In the genomic region with DNA sequence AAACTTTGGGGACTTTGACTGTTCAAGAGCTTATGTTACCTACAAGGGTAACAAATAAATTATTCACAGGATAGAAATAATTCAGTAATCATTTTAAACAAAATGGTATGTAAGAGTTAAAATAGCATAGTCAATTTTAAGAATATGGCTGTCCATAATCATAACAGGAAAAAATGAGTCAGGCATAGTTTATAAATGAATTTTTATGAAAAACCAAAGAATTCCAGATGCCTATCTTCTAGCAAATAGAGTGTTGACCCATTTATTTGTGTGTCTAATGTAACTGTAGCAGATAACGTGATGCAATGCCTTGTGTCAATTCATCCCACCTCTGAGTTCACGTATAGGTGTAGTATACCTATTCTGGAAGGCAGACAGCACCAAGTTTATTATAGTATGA, we compare ENCODE assay signal across 18 cellular contexts.
A peak's percentile ranks its signal among the peaks of the same experiment; 100 is the strongest.
DNase-seq lines count a peak whose midpoint lies in the region; ATAC-seq and TF ChIP-seq lines count a peak whose summit lies in the region.
"Had no signal": no experiment of that assay in that cellular context is flagged by ENCODE, and none has a peak within 500 bp of the region (broad histone marks: within the 10 kb centered on the region; RNA-seq: fewer than 3 reads in every experiment).

No MANE protein-coding gene starts in this region.

- H3K79me2 ChIP-seq in SK-N-SH (ENCODE audit: insufficient read depth): no peaks in the 10 kb centered on the region

- H3K9me1 ChIP-seq in IMR-90 (ENCODE audit: insufficient read depth, low read length): no peaks in the 10 kb centered on the region

- no peak for DNase-seq in SK-N-SH
- peak; percentile 2 for DNase-seq in IMR-90
- DNase-seq in choroid plexus epithelial cell (ENCODE audit: low read depth): peak; percentile 13
- DNase-seq in NCI-H748 treated with DMSO at 0.1 percent for 48 hours (lab: John Stamatoyannopoulos, UW): no peak
- DNase-seq in foreskin fibroblast: no peak
- no peak for DNase-seq in superior temporal gyrus (ENCODE audit: extremely low spot score)
- DNase-seq: C1 segment of cervical spinal cord; Calu3; CD4-positive, alpha-beta memory T cell; COR-L47; DMS53; DMS79 treated with DMSO at 0.1 percent for 48 hours; GOT3 had no signal

- H3K9ac ChIP-seq in SK-N-SH (no peak overlapping the region), IMR-90 (ENCODE audit: low read depth, low read length) (no peak overlapping the region)

- no peak overlapping the region for H2AK9ac ChIP-seq in IMR-90 (replicated peaks; ENCODE audit: low read depth, low read length, poor library complexity)

- H3K27ac ChIP-seq in SK-N-SH (ENCODE audit: low read depth in 2 of 2, low read length in 1 of 2) (no peak overlapping the region; a peak in 1 of 4 replicates), IMR-90 (ENCODE audit: insufficient read depth, low read length) (no peak overlapping the region)
- H3K27ac ChIP-seq: 22Rv1, A549 had no signal

- H3K36me3 ChIP-seq in SK-N-SH (replicated peaks in 1 of 2; ENCODE audit: control insufficient read depth in 1 of 2, insufficient read depth in 2 of 2, low read length in 1 of 2) (no peaks in the 10 kb centered on the region), IMR-90 (ENCODE audit: control insufficient read depth, insufficient read depth, low read length) (no peaks in the 10 kb centered on the region)
- H3K36me3 ChIP-seq: HAP-1 had no signal

- intact Hi-C loops in IMR-90 (cut with micrococcal nuclease): no loop called here

- no peak overlapping the region for H3K14ac ChIP-seq in IMR-90 (replicated peaks; ENCODE audit: low read depth, low read length)

- H3K4me1 ChIP-seq in SK-N-SH (ENCODE audit: control insufficient read depth in 1 of 2, insufficient read depth in 2 of 2, low read depth in 1 of 2, low read length in 1 of 2) (no peaks in the 10 kb centered on the region), IMR-90 (ENCODE audit: control insufficient read depth, insufficient read depth, low read length) (no peaks in the 10 kb centered on the region)
- H3K4me1 ChIP-seq: A549, HAP-1 had no signal

- no peak overlapping the region for H4K5ac ChIP-seq in IMR-90 (ENCODE audit: low read depth, low read length)

- TF ChIP-seq CTCF in SK-N-SH (IDR thresholded peaks at IDR 0.05): no peak
- no peak for TF ChIP-seq CTCF in IMR-90 (conservative IDR thresholded peaks at IDR 0.05; ENCODE audit: low read depth, low read length)
- no peak for TF ChIP-seq CTCF in choroid plexus epithelial cell (conservative IDR thresholded peaks at IDR 0.05; ENCODE audit: low read depth, low read length)
- no peak for TF ChIP-seq CTCF in foreskin fibroblast (IDR thresholded peaks at IDR 0.05; ENCODE audit: low read depth, low read length)

- TF ChIP-seq POLR2A in IMR-90 (IDR thresholded peaks at IDR 0.05; ENCODE audit: low read depth, low read length): no peak

- H3K4me3 ChIP-seq in SK-N-SH (ENCODE audit: low read depth in 2 of 2, low read length in 1 of 2): no peak overlapping the region
- H3K4me3 ChIP-seq in IMR-90 (ENCODE audit: insufficient read depth, low read depth, low read length): no peak overlapping the region
- H3K4me3 ChIP-seq in choroid plexus epithelial cell (ENCODE audit: low read depth, low read length): no peak overlapping the region
- H3K4me3 ChIP-seq in foreskin fibroblast (ENCODE audit: low read depth in 1 of 2, low read length in 2 of 2): no peak overlapping the region
- H3K4me3 ChIP-seq: A549, HAP-1 had no signal

- H4K20me1 ChIP-seq in SK-N-SH (ENCODE audit: insufficient read depth) (no peaks in the 10 kb centered on the region), IMR-90 (ENCODE audit: insufficient read depth, low read length) (no peaks in the 10 kb centered on the region)

- no peaks in the 10 kb centered on the region for H3K79me1 ChIP-seq in IMR-90 (ENCODE audit: low read depth in 1 of 2, low read length in 2 of 2)

- no peak overlapping the region for H4K8ac ChIP-seq in IMR-90 (ENCODE audit: low read depth in 2 of 2, low read length in 2 of 2)

- WGBS in SK-N-SH (ENCODE audit: low lambda C conversion rate): 8% methylated on average over 2 of the region's 2 CpGs
- no CpG with 5 or more reads among the region's 2 CpGs for WGBS in IMR-90 (ENCODE audit: extremely low coverage in 2 of 2, insufficient read length in 1 of 2), 2 experiments

- H3K4me2 ChIP-seq in SK-N-SH (no peak overlapping the region), IMR-90 (ENCODE audit: low read depth, low read length) (no peak overlapping the region)
- H3K4me2 ChIP-seq: A549 had no signal

- TF ChIP-seq EP300 in SK-N-SH (IDR thresholded peaks at IDR 0.05; ENCODE audit: borderline replicate concordance in 1 of 2, low read depth in 1 of 2, low read length in 1 of 2): no peak

- H3K18ac ChIP-seq in IMR-90 (ENCODE audit: low read depth, low read length): no peak overlapping the region

- BruUV-seq in IMR-90 (replicated peaks; lab: Mats Ljungman, UMichigan): no TSS peak

- H2BK120ac ChIP-seq in IMR-90 (ENCODE audit: low read depth, low read length): no peak overlapping the region

- H3K9me3 ChIP-seq in SK-N-SH: no peaks in the 10 kb centered on the region
- peaks cover 2% of the 10 kb centered on the region; the same call in 1 of the 2 replicates for H3K9me3 ChIP-seq in IMR-90 (ENCODE audit: control insufficient read depth, insufficient read depth, low read length)

- TF ChIP-seq RAD21 in SK-N-SH (IDR thresholded peaks at IDR 0.05; ENCODE audit: low read length) (no peak), IMR-90 (IDR thresholded peaks at IDR 0.05; ENCODE audit: low read length) (no peak)

- no peak overlapping the region for H2BK5ac ChIP-seq in IMR-90 (ENCODE audit: low read depth, low read length, poor library complexity, severe bottlenecking)

- in situ Hi-C loops in IMR-90 (cut with MboI; ENCODE audit: low sequenced_read_pairs): no loop called here

- no peak overlapping the region for H3K56ac ChIP-seq in IMR-90 (ENCODE audit: extremely low read depth, insufficient read depth, low read length)

- H2BK20ac ChIP-seq in IMR-90 (ENCODE audit: low read depth, low read length): no peak overlapping the region

- peaks cover 4% of the 10 kb centered on the region for H3F3A ChIP-seq in SK-N-SH (replicated peaks; ENCODE audit: insufficient read depth)

- H2BK15ac ChIP-seq in IMR-90 (ENCODE audit: low read depth, low read length): no peak overlapping the region

- no peak overlapping the region for H2AK5ac ChIP-seq in IMR-90 (ENCODE audit: low read depth, low read length)

- dilution Hi-C loops in IMR-90 (cut with HindIII; ENCODE audit: low sequenced_read_pairs, unreplicated experiment): no loop called here

- no peak for ATAC-seq in SK-N-SH treated with all-trans-retinoic acid at 6 μM for 48 hours
- no peak for ATAC-seq in IMR-90 (ENCODE audit: low read depth)
- no peak for ATAC-seq in HG02678 (IDR thresholded peaks at IDR 0.05; ENCODE audit: unreplicated experiment)
- ATAC-seq: A549 had no signal

- POLR2A ChIA-PET in SK-N-SH (lab: Yijun Ruan, JAX) (no interaction called here), IMR-90 (lab: Charles Lee; ENCODE audit: unreplicated experiment) (no interaction called here)

- H3K23ac ChIP-seq in IMR-90 (ENCODE audit: low read depth, low read length): no peak overlapping the region

- no peaks in the 10 kb centered on the region for H3K9me2 ChIP-seq in SK-N-SH

- CTCF ChIA-PET in SK-N-SH (lab: Yijun Ruan, JAX): interaction anchor here (0.6 to 1.3 kb wide), 2 partner anchors 12 to 40 kb away, joined by 3 to 5 read pairs; no protein-coding TSS in a partner anchor
- CTCF ChIA-PET in IMR-90 (lab: Yijun Ruan, JAX): no interaction called here

- H3K27me3 ChIP-seq in SK-N-SH (ENCODE audit: insufficient read depth): no peaks in the 10 kb centered on the region
- no peaks in the 10 kb centered on the region for H3K27me3 ChIP-seq in IMR-90 (ENCODE audit: control insufficient read depth, insufficient read depth, low read length)

- H3K4ac ChIP-seq in IMR-90 (ENCODE audit: low read depth, low read length): no peak overlapping the region

- no peak overlapping the region for H4K91ac ChIP-seq in IMR-90 (ENCODE audit: insufficient read depth, low read depth, low read length)

- H2AFZ ChIP-seq in SK-N-SH (ENCODE audit: low read depth) (0 out of 2 replicates have a peak overlapping the region, but pooled peaks have one; percentile 1), IMR-90 (replicated peaks; ENCODE audit: low read length, poor library complexity) (no peak overlapping the region)

TF ChIP-seq in SK-N-SH, 30 proteins besides CTCF, POLR2A, EP300 and RAD21 (continues in another document):
- TF ChIP-seq, protein P1, sequence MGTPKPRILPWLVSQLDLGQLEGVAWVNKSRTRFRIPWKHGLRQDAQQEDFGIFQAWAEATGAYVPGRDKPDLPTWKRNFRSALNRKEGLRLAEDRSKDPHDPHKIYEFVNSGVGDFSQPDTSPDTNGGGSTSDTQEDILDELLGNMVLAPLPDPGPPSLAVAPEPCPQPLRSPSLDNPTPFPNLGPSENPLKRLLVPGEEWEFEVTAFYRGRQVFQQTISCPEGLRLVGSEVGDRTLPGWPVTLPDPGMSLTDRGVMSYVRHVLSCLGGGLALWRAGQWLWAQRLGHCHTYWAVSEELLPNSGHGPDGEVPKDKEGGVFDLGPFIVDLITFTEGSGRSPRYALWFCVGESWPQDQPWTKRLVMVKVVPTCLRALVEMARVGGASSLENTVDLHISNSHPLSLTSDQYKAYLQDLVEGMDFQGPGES (IDR thresholded peaks at IDR 0.05; ENCODE audit: low read depth, low read length): no peak

TF ChIP-seq in SK-N-SH treated with all-trans-retinoic acid at 6 μM for 48 hours, 23 proteins besides CTCF, POLR2A, EP300 and RAD21 (continues in another document):
- TF ChIP-seq TCF4 (CRISPR knock-in tag; IDR thresholded peaks at IDR 0.05; ENCODE audit: borderline replicate concordance) (no peak), TOX (CRISPR knock-in tag; IDR thresholded peaks at IDR 0.05; ENCODE audit: borderline replicate concordance) (no peak), PPARA (CRISPR knock-in tag; IDR thresholded peaks at IDR 0.05; ENCODE audit: borderline replicate concordance) (no peak)

TF ChIP-seq in IMR-90, 13 proteins besides CTCF, POLR2A, EP300 and RAD21:
- TF ChIP-seq NFE2L2 (IDR thresholded peaks at IDR 0.05; ENCODE audit: low read depth, low read length): no peak
- no peak for TF ChIP-seq MXI1 (IDR thresholded peaks at IDR 0.05; ENCODE audit: borderline replicate concordance, low read depth, low read length)
- TF ChIP-seq BHLHE40 (IDR thresholded peaks at IDR 0.05; ENCODE audit: low read depth, low read length): no peak
- no peak for TF ChIP-seq MAZ (IDR thresholded peaks at IDR 0.05; ENCODE audit: borderline replicate concordance, low read depth, low read length)
- 0 out of 2 replicates have a peak, but pooled peaks have one; percentile 13 for TF ChIP-seq CEBPB (IDR thresholded peaks at IDR 0.05; ENCODE audit: low read depth, low read length)
- no peak for TF ChIP-seq FOS (IDR thresholded peaks at IDR 0.05; ENCODE audit: low read depth, low read length)
- no peak for TF ChIP-seq RCOR1 (IDR thresholded peaks at IDR 0.05; ENCODE audit: insufficient replicate concordance, low read length)
- no peak for TF ChIP-seq SMC3 (IDR thresholded peaks at IDR 0.05; ENCODE audit: low read depth, low read length)

Comparison
In these comparisons a context has a peak if more than half of its experiments do, and no peak if none do; other contexts are left out.
1. DNase-seq: peak in IMR-90 (single experiment) and choroid plexus epithelial cell (single experiment); none in SK-N-SH (single experiment), NCI-H748 treated with DMSO at 0.1 percent for 48 hours (single experiment), foreskin fibroblast (0 of 2) and superior temporal gyrus (single experiment).